ENCODE assay signal across 8 cellular contexts in the genomic region with DNA sequence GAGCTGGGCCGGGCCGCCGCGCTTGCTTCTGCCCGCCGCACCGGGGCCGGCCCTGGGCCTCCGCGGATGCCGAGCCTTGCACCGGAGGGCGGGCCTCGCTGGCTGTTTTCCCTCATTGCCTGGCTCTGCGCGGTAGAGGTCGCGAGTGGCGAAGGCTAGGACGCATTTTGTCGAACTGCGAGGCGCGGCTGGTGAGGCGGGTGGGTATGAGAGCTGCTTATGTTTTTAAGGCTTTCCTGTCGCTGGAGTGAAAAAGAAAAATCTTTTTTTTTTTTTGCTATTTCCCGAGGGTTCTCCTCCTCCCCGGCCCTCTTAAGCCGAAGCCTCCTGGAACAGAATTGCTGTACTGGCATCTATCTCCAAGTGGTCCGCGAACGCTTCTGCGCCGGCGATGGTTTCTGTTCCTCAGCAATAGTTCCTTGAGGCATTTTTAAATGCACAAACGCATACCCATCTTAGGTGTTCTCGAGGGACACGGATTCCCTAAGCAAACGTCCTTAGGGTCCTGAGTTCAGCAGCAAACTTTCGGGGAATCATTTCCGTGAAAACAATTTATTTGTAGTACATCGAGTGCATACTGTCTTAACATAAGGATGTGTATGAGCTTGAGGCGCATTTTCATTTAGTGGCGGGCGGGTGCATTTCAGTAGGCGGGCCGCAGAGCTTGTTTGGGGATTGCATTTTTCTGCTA. TPM values are rescaled to one million over a fixed set of nuclear protein-coding genes. Genes with fewer than 3 reads are reported as not detected.
DNase-seq lines count a peak whose midpoint lies in the region; ATAC-seq and TF ChIP-seq lines count a peak whose summit lies in the region.

No MANE protein-coding gene starts in this region.

- ATAC-seq in GM21447 (IDR thresholded peaks at IDR 0.05; ENCODE audit: unreplicated experiment): peak; percentile 38

- H3K9me3 ChIP-seq in Peyer's patch (no peaks in the 10 kb centered on the region), neutrophil (no peaks in the 10 kb centered on the region), suprapubic skin (no peaks in the 10 kb centered on the region)

- H3K4me3 ChIP-seq in Peyer's patch: peak overlapping the region; percentile 68 to 90 (median 77)
- peak overlapping the region; percentile 60 to 83 for H3K4me3 ChIP-seq in neutrophil (ENCODE audit: low read depth in 1 of 2, low read length in 1 of 2)
- H3K4me3 ChIP-seq in suprapubic skin: peak overlapping the region; percentile 81

- H3K4me1 ChIP-seq in Peyer's patch: peaks cover 0 to 29% (median 3%) of the 10 kb centered on the region in 4 donors
- peaks cover 60 to 62% of the 10 kb centered on the region in 2 experiments for H3K4me1 ChIP-seq in neutrophil (ENCODE audit: control insufficient read depth in 1 of 2, insufficient read depth in 1 of 2, low read depth in 1 of 2, low read length in 1 of 2)
- peaks cover 38% of the 10 kb centered on the region for H3K4me1 ChIP-seq in suprapubic skin

- H3K27me3 ChIP-seq in Peyer's patch (no peaks in the 10 kb centered on the region), neutrophil (no peaks in the 10 kb centered on the region), suprapubic skin (no peaks in the 10 kb centered on the region)

- TF ChIP-seq CTCF in Peyer's patch (IDR thresholded peaks at IDR 0.05): peak in 2 of 6 experiments; percentile 15 to 20
- peak; percentile 38 for TF ChIP-seq CTCF in neutrophil (IDR thresholded peaks at IDR 0.05)
- TF ChIP-seq CTCF in suprapubic skin (IDR thresholded peaks at IDR 0.05): no peak

- TF ChIP-seq EP300 in suprapubic skin (IDR thresholded peaks at IDR 0.05): no peak

- peak; percentile 94 for DNase-seq in DMS53 (lab: John Stamatoyannopoulos, UW)
- DNase-seq in HUDEP-2 (lab: John Stamatoyannopoulos, UW; ENCODE audit: unreplicated experiment in 76 of 76): peak in 62 of 76 experiments; percentile 7 to 73 (median 51)
- peak; percentile 63 to 86 (median 83) for DNase-seq in Peyer's patch
- peak; percentile 73 for DNase-seq in activated naive CD4-positive, alpha-beta T cell treated with Interleukin-2 at 50 U/mL for 16 hours
- DNase-seq in foreskin melanocyte: peak; percentile 70
- peak; percentile 72 to 84 for DNase-seq in suprapubic skin (ENCODE audit: low spot score in 2 of 2)

- WGBS in suprapubic skin: under 1% methylated on average over 31 of the region's 47 CpGs

- peaks cover 0 to 22% (median 0%) of the 10 kb centered on the region in 3 donors for H3K36me3 ChIP-seq in Peyer's patch
- peaks cover 44% of the 10 kb centered on the region for H3K36me3 ChIP-seq in neutrophil
- H3K36me3 ChIP-seq in suprapubic skin: peaks cover 8% of the 10 kb centered on the region

- TF ChIP-seq POLR2A in Peyer's patch (IDR thresholded peaks at IDR 0.05) (peak in 1 of 2 donors; percentile 18), suprapubic skin (IDR thresholded peaks at IDR 0.05) (no peak)

- peak overlapping the region; percentile 91 to 98 (median 94) for H3K27ac ChIP-seq in Peyer's patch
- H3K27ac ChIP-seq in neutrophil: peak overlapping the region; percentile 100
- peak overlapping the region; percentile 95 for H3K27ac ChIP-seq in suprapubic skin

RNA-seq across cellular contexts. Expression of a gene that starts 0.6 kb away (rescaled TPM):
- total RNA-seq in Peyer's patch (100 to 1,000 TPM in 3 of 4 donors, 10 to 100 TPM in 1; 91.8 to 287 (median 137) TPM), suprapubic skin (100 to 1,000 TPM in 1 of 4 donors, 10 to 100 TPM in 3; 58.0 to 115 (median 69.8) TPM)

Comparison
In these comparisons a context has a peak if more than half of its experiments do, and no peak if none do; other contexts are left out.
1. Peak in every context shown above with its lines: DNase-seq, ATAC-seq, H3K4me3 ChIP-seq and H3K27ac ChIP-seq.